Comparison of ENCODE assay signal across 19 cellular contexts in genomic region chr9:78676009-78676408, GRCh38.
DNase-seq lines count a peak whose midpoint lies in the region; ATAC-seq and TF ChIP-seq lines count a peak whose summit lies in the region.
"Had no signal": no experiment of that assay in that cellular context is flagged by ENCODE, and none has a peak within 500 bp of the region (broad histone marks: within the 10 kb centered on the region; RNA-seq: fewer than 3 reads in every experiment).

No MANE protein-coding gene starts in this region.

- no peak overlapping the region for H2BK120ac ChIP-seq in trophoblast cell (ENCODE audit: insufficient read depth, low read length, poor library complexity)

- H3K9me3 ChIP-seq in trophoblast cell (ENCODE audit: insufficient read depth, low read depth, low read length) = no peaks in the 10 kb centered on the region
- H3K9me3 ChIP-seq: HAP-1 had no signal

- no peak overlapping the region for H4K8ac ChIP-seq in trophoblast cell (ENCODE audit: low read depth, low read length)

- no peak overlapping the region for H3K14ac ChIP-seq in trophoblast cell (ENCODE audit: low read length)

- H2BK5ac ChIP-seq in trophoblast cell (ENCODE audit: low read depth, low read length, poor library complexity) = no peak overlapping the region

- H4K12ac ChIP-seq in trophoblast cell (ENCODE audit: low read depth, low read length) = no peak overlapping the region

- 100% methylated on average over 1 of the region's 2 CpGs for WGBS in trophoblast cell (ENCODE audit: extremely low coverage, insufficient coverage, insufficient read length)

- H3K18ac ChIP-seq in trophoblast cell (ENCODE audit: low read length) = no peak overlapping the region

- H3K27me3 ChIP-seq in trophoblast cell (ENCODE audit: insufficient read depth, low read length) = no peaks in the 10 kb centered on the region

- no peaks in the 10 kb centered on the region for H3K36me3 ChIP-seq in trophoblast cell (ENCODE audit: control insufficient read depth in 1 of 2, insufficient read depth in 2 of 2, low read length in 2 of 2)
- H3K36me3 ChIP-seq: HAP-1 had no signal

- H2AK5ac ChIP-seq in trophoblast cell (ENCODE audit: low read length) = no peak overlapping the region

- no peak overlapping the region for H2AFZ ChIP-seq in trophoblast cell (ENCODE audit: insufficient read depth, low read length, poor library complexity)

- H3K4me3 ChIP-seq in foreskin fibroblast (ENCODE audit: low read depth in 1 of 2, low read length in 2 of 2) (no peak overlapping the region), trophoblast cell (ENCODE audit: low read depth, low read length) (no peak overlapping the region)
- H3K4me3 ChIP-seq: HAP-1 had no signal

- H3K4me2 ChIP-seq in trophoblast cell (ENCODE audit: low read length) = no peak overlapping the region

- ATAC-seq in GM18498 (IDR thresholded peaks at IDR 0.05; ENCODE audit: unreplicated experiment) (no peak), GM21529 (IDR thresholded peaks at IDR 0.05; ENCODE audit: unreplicated experiment) (no peak), HG02588 (IDR thresholded peaks at IDR 0.05; ENCODE audit: unreplicated experiment) (no peak), GM19351 (IDR thresholded peaks at IDR 0.05; ENCODE audit: unreplicated experiment) (no peak)
- ATAC-seq: PC-3 had no signal

- H3K4me1 ChIP-seq in trophoblast cell (ENCODE audit: control insufficient read depth in 1 of 2, insufficient read depth in 2 of 2, low read length in 2 of 2) = peaks cover 0 to 2% of the 10 kb centered on the region in 2 experiments
- H3K4me1 ChIP-seq: HAP-1 had no signal

- no peak overlapping the region for H3K27ac ChIP-seq in trophoblast cell (ENCODE audit: low read depth, low read length)
- H3K27ac ChIP-seq: C4-2B had no signal

- TF ChIP-seq CTCF in foreskin fibroblast (IDR thresholded peaks at IDR 0.05; ENCODE audit: low read depth, low read length) = no peak

- H3K9ac ChIP-seq in trophoblast cell (ENCODE audit: low read length) = no peak overlapping the region

- no peak overlapping the region for H2BK12ac ChIP-seq in trophoblast cell (ENCODE audit: low read length)

- DNase-seq in EH (ENCODE audit: low read depth) (peak; percentile 87), M059J (ENCODE audit: low read depth) (peak; percentile 59), foreskin fibroblast (peak; percentile 32 to 52), trophoblast cell (peak; percentile 20 to 72)
- DNase-seq: DMS79, NCI-H1105, NCI-H1694, NCI-H2081 treated with DMSO at 0.1 percent for 48 hours, NCI-H510A treated with DMSO at 0.1 percent for 48 hours, NCI-H82, PC-3, RPMI8226, SIG-M5 had no signal

- no peak overlapping the region for H3K23ac ChIP-seq in trophoblast cell (ENCODE audit: low read length)

- H3K79me2 ChIP-seq in trophoblast cell (ENCODE audit: control insufficient read depth, insufficient read depth, low read length, poor library complexity) = no peaks in the 10 kb centered on the region

- H3K79me1 ChIP-seq in trophoblast cell (ENCODE audit: low read length) = no peaks in the 10 kb centered on the region

- no peak overlapping the region for H4K91ac ChIP-seq in trophoblast cell (ENCODE audit: low read depth, low read length)

- no peak overlapping the region for H3K4ac ChIP-seq in trophoblast cell (ENCODE audit: low read depth, low read length)
